Comparison of ENCODE assay signal across 8 cellular contexts in the genomic region with DNA sequence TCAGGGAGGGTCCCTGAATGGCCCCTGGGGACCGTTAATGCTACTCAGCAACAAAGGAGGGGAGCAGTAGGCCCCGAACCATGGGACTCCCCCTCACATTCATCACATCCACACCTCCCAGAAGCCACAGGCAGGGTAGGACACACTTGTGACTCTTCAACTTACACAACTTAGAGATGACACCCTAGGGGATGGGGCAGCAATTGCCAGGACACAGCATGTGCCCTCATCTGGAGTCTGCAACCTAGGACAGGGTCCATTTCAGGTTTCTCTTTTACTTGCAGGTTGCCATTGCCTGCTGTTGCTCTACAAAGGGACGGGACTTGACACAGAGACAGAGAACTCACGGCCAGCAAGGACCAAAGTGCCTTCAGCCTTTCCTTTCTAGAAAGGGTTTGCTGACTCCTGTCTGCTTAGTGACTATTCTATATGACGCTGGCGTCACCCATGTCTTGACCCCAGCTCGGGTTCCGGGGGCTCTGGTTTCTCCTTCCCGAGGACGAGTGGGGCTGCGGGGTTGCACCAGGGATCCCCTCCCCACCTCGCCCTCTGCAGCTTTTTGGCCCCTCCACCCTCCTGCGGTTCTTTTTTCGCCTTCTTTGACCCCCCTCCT. TPM values are rescaled to one million over a fixed set of nuclear protein-coding genes. Genes with fewer than 3 reads are reported as not detected.
DNase-seq lines count a peak whose midpoint lies in the region; ATAC-seq and TF ChIP-seq lines count a peak whose summit lies in the region.

No MANE protein-coding gene starts in this region.

- TF ChIP-seq CTCF in DOHH2 (IDR thresholded peaks at IDR 0.05; ENCODE audit: low read depth, low read length, poor library complexity, severe bottlenecking) (no peak), PC-3 (conservative IDR thresholded peaks at IDR 0.05; ENCODE audit: low read depth, low read length) (no peak), endothelial cell (IDR thresholded peaks at IDR 0.05; ENCODE audit: unreplicated experiment) (no peak)

- CTCF ChIA-PET in PC-3 (lab: Charles Lee) = interaction anchor here (0.6 to 0.7 kb wide), 3 partner anchors 11 to 59 kb away, joined by 3 to 4 read pairs (median 4); no protein-coding TSS in a partner anchor

- H3K27ac Mint-ChIP-seq in endothelial cell (ENCODE audit: unreplicated experiment) = no peak overlapping the region

- no peaks in the 10 kb centered on the region for H3K9me3 Mint-ChIP-seq in endothelial cell (ENCODE audit: unreplicated experiment)

- H3K4me1 Mint-ChIP-seq in endothelial cell (ENCODE audit: unreplicated experiment) = peaks cover 16% of the 10 kb centered on the region

- H3F3A ChIP-seq in DOHH2 (ENCODE audit: control insufficient read depth, insufficient read depth) = no peaks in the 10 kb centered on the region
- H3F3A ChIP-seq in PC-3 (ENCODE audit: low read length, unreplicated experiment) = no peaks in the 10 kb centered on the region

- peak overlapping the region; percentile 86 for H3K4me3 Mint-ChIP-seq in endothelial cell (ENCODE audit: unreplicated experiment)

- intact Hi-C loops in PC-3 (cut with micrococcal nuclease) = loop anchor here (2.0 kb wide), 2 partner anchors 41 to 63 kb away; no protein-coding TSS in a partner anchor

- POLR2A ChIA-PET in PC-3 (lab: Charles Lee; ENCODE audit: unreplicated experiment) = no interaction called here

- H3K4me2 ChIP-seq in DOHH2 (ENCODE audit: low read length) (peak overlapping the region; percentile 82), PC-3 (ENCODE audit: low read length) (peak overlapping the region; percentile 94)

- no peaks in the 10 kb centered on the region; the same call in 1 of the 2 replicates for H3K27me3 ChIP-seq in DOHH2 (ENCODE audit: control insufficient read depth, low read length)
- no peaks in the 10 kb centered on the region for H3K27me3 ChIP-seq in PC-3 (ENCODE audit: low read length)
- no peaks in the 10 kb centered on the region for H3K27me3 ChIP-seq in neuron (ENCODE audit: insufficient read depth, low read length)

- DNase-seq in PC-3 = no peak
- no peak for DNase-seq in endothelial cell (ENCODE audit: low spot score)
- DNase-seq in SIG-M5 treated with dmso at 0.1 percent for 504 hours (lab: John Stamatoyannopoulos, UW; ENCODE audit: unreplicated experiment) = no peak
- DNase-seq in mesenteric fat pad (ENCODE audit: low spot score) = no peak
- DNase-seq in HuH-7 (ENCODE audit: low spot score) = no peak

- H3K36me3 ChIP-seq in DOHH2 (ENCODE audit: control insufficient read depth, low read length) (no peaks in the 10 kb centered on the region), PC-3 (ENCODE audit: low read depth, low read length) (no peaks in the 10 kb centered on the region; the same call in none of the 2 replicates), neuron (ENCODE audit: insufficient read depth, low read length) (peaks cover 25% of the 10 kb centered on the region)

- H3K36me3 Mint-ChIP-seq in endothelial cell (ENCODE audit: low read depth, unreplicated experiment) = peaks cover 17% of the 10 kb centered on the region

- H3K4me3 ChIP-seq in DOHH2 (ENCODE audit: low read length) (peak overlapping the region; percentile 78), PC-3 (ENCODE audit: low read length) (peak overlapping the region; percentile 92), neuron (ENCODE audit: low read length) (peak overlapping the region; percentile 86)

- H3K79me2 ChIP-seq in DOHH2 (ENCODE audit: control insufficient read depth, low read length) = no peaks in the 10 kb centered on the region
- H3K79me2 ChIP-seq in PC-3 (ENCODE audit: low read length) = peaks cover 13% of the 10 kb centered on the region

- ATAC-seq in PC-3 = peak; percentile 1; the same call in 1 of the 2 replicates
- no peak for ATAC-seq in GM19463 (IDR thresholded peaks at IDR 0.05; ENCODE audit: unreplicated experiment)

- peak overlapping the region; percentile 85 for H3K9ac ChIP-seq in PC-3 (ENCODE audit: low read length)

- H3K27ac ChIP-seq in DOHH2 (ENCODE audit: low read depth, low read length) (no peak overlapping the region), PC-3 (ENCODE audit: low read length) (peak overlapping the region; percentile 53)

- H3K27me3 Mint-ChIP-seq in endothelial cell (ENCODE audit: unreplicated experiment) = peaks cover 10% of the 10 kb centered on the region

- H4K20me1 ChIP-seq in DOHH2 (ENCODE audit: control insufficient read depth, insufficient read depth, low read depth, low read length) (no peaks in the 10 kb centered on the region), PC-3 (ENCODE audit: low read length) (no peaks in the 10 kb centered on the region)

- H3K4me1 ChIP-seq in DOHH2 (ENCODE audit: control insufficient read depth, low read length) (peaks cover 17% of the 10 kb centered on the region), PC-3 (ENCODE audit: insufficient read depth, low read length) (peaks cover 31% of the 10 kb centered on the region), neuron (ENCODE audit: insufficient read depth, low read length) (peaks cover 15% of the 10 kb centered on the region)

- H2AFZ ChIP-seq in PC-3 (ENCODE audit: low read length) (peak overlapping the region; percentile 95), neuron (ENCODE audit: low read depth, low read length) (peak overlapping the region; percentile 98)

- no peaks in the 10 kb centered on the region for H3K9me2 ChIP-seq in DOHH2 (replicated peaks; ENCODE audit: control insufficient read depth, low read length)
- H3K9me2 ChIP-seq in PC-3 (replicated peaks; ENCODE audit: low read length) = no peaks in the 10 kb centered on the region

- H3K9me3 ChIP-seq in DOHH2 (ENCODE audit: control insufficient read depth, insufficient read depth, low read length) (no peaks in the 10 kb centered on the region), PC-3 (ENCODE audit: low read length) (no peaks in the 10 kb centered on the region), neuron (ENCODE audit: low read length) (peaks cover 3% of the 10 kb centered on the region)

- TSS peak; percentile 66 for BruUV-seq in PC-3 (replicated peaks; lab: Mats Ljungman, UMichigan)

RNA-seq across cellular contexts. Expression of a gene that starts 0.6 kb away (rescaled TPM):
- total RNA-seq in PC-3 (2014; rRNA removed) = 20.5 and 23.2 TPM in 2 replicates
- 16.0 TPM for total RNA-seq in endothelial cell (ENCODE audit: unreplicated experiment)
- 3.0 TPM for total RNA-seq in mesenteric fat pad

RNA-seq across cellular contexts. Expression of a gene that starts 42.9 kb away (rescaled TPM):
- total RNA-seq in PC-3 (2014; rRNA removed) (1.1 and 3.6 TPM in 2 replicates), endothelial cell (ENCODE audit: unreplicated experiment) (not detected), mesenteric fat pad (not detected)
